26 cellular contexts compared by ENCODE assay signal in genomic region chrX:19565605-19566004, GRCh38. TPM values are rescaled to one million over a fixed set of nuclear protein-coding genes. Genes with fewer than 3 reads are reported as not detected.
A peak's percentile ranks its signal among the peaks of the same experiment; 100 is the strongest.
DNase-seq lines count a peak whose midpoint lies in the region; ATAC-seq and TF ChIP-seq lines count a peak whose summit lies in the region.
"Had no signal": no experiment of that assay in that cellular context is flagged by ENCODE, and none has a peak within 500 bp of the region (broad histone marks: within the 10 kb centered on the region; RNA-seq: fewer than 3 reads in every experiment).

No MANE protein-coding gene starts in this region.

- TF ChIP-seq CTCF in MM.1S (IDR thresholded peaks at IDR 0.05; ENCODE audit: low read length) (no peak), neutrophil (IDR thresholded peaks at IDR 0.05) (no peak)

- no peak overlapping the region for H3K4me3 Mint-ChIP-seq in activated naive CD8-positive, alpha-beta T cell treated with anti-CD3 and anti-CD28 coated beads, Interleukin-2, amount 10 ng/mL, durations not matched to agents 7 days and 5 days
- H3K4me3 Mint-ChIP-seq: CD14-positive monocyte, T-cell had no signal

- no peaks in the 10 kb centered on the region for H3K27me3 Mint-ChIP-seq in activated naive CD8-positive, alpha-beta T cell treated with anti-CD3 and anti-CD28 coated beads, Interleukin-2, amount 10 ng/mL, durations not matched to agents 7 days and 5 days
- H3K27me3 Mint-ChIP-seq: T-cell had no signal

- no peak for DNase-seq in activated naive CD4-positive, alpha-beta T cell treated with anti-CD3 and anti-CD28 coated beads, Interleukin-2, amount 50 U/mL, for 72 hours (ENCODE audit: low spot score in 2 of 2)
- no peak for DNase-seq in activated naive CD4-positive, alpha-beta T cell treated with anti-CD3 and anti-CD28 coated beads, Interleukin-2, amount 50 U/mL, for 16 hours
- DNase-seq in MM.1S (no peak), DMS53 (lab: John Stamatoyannopoulos, UW) (no peak), NCI-H345 treated with DMSO at 0.1 percent for 48 hours (lab: John Stamatoyannopoulos, UW; ENCODE audit: unreplicated experiment) (no peak)
- no peak for DNase-seq in activated naive CD8-positive, alpha-beta T cell treated with anti-CD3 and anti-CD28 coated beads, Interleukin-2, amount 10 ng/mL, durations not matched to agents 7 days and 5 days
- no peak for DNase-seq in stimulated activated CD4-positive, alpha-beta T cell treated with anti-CD3 and anti-CD28 coated beads, Interleukin-15, amount 100 ng/mL, for 24 hours
- DNase-seq: DMS 273 treated with DMSO at 0.1 percent for 48 hours; gastrocnemius medialis; hippocampal formation; KG1; lower lobe of right lung; NCI-H2029; NCI-H226; PC-9; SHP77 treated with DMSO at 0.1 percent for 48 hours; stimulated activated CD4-positive, alpha-beta T cell treated with anti-CD3 and anti-CD28 coated beads, Interleukin-2, amount 100 ng/mL, for 48 hours; stimulated activated naive CD4-positive, alpha-beta T cell; thyroid gland had no signal

- H3K4me1 ChIP-seq in MM.1S (ENCODE audit: low read length): peaks cover 18% of the 10 kb centered on the region
- peaks cover 13 to 17% of the 10 kb centered on the region in 2 experiments for H3K4me1 ChIP-seq in neutrophil (ENCODE audit: control insufficient read depth in 1 of 2, insufficient read depth in 1 of 2, low read depth in 1 of 2, low read length in 1 of 2)
- H3K4me1 ChIP-seq: esophagus muscularis mucosa, thyroid gland had no signal

- no peaks in the 10 kb centered on the region for H3K79me2 ChIP-seq in MM.1S (ENCODE audit: low read length)

- no peak overlapping the region for H2AFZ ChIP-seq in MM.1S (ENCODE audit: low read length)
- H2AFZ ChIP-seq: PC-9 had no signal

- H3K9me2 ChIP-seq in MM.1S (replicated peaks; ENCODE audit: insufficient read depth, low read length): no peaks in the 10 kb centered on the region

- POLR2A ChIA-PET in activated naive CD8-positive, alpha-beta T cell treated with anti-CD3 and anti-CD28 coated beads, Interleukin-2, amount 10 ng/mL, durations not matched to agents 7 days and 5 days (lab: Charles Lee): no interaction called here

- H3K36me3 ChIP-seq in MM.1S (replicated peaks; ENCODE audit: insufficient read depth, low read length) (no peaks in the 10 kb centered on the region), neutrophil (peaks cover 47% of the 10 kb centered on the region)
- H3K36me3 ChIP-seq: esophagus muscularis mucosa, gastrocnemius medialis, thyroid gland had no signal

- peak overlapping the region; percentile 55 to 90 for H3K27ac Mint-ChIP-seq in activated naive CD4-positive, alpha-beta T cell treated with anti-CD3 and anti-CD28 coated beads, Interleukin-2, amount 50 U/mL, for 72 hours
- peak overlapping the region; percentile 81 for H3K27ac Mint-ChIP-seq in activated naive CD8-positive, alpha-beta T cell treated with anti-CD3 and anti-CD28 coated beads, Interleukin-2, amount 10 ng/mL, durations not matched to agents 7 days and 5 days

- H3K9me3 ChIP-seq in MM.1S (replicated peaks; ENCODE audit: insufficient read depth, low read length) (no peaks in the 10 kb centered on the region), neutrophil (no peaks in the 10 kb centered on the region)
- H3K9me3 ChIP-seq: esophagus muscularis mucosa, gastrocnemius medialis, lower lobe of right lung, thyroid gland had no signal

- H3K36me3 Mint-ChIP-seq in activated naive CD4-positive, alpha-beta T cell treated with anti-CD3 and anti-CD28 coated beads, Interleukin-2, amount 50 U/mL, for 72 hours: peaks cover 0 to 15% of the 10 kb centered on the region in 2 donors
- H3K36me3 Mint-ChIP-seq in activated naive CD8-positive, alpha-beta T cell treated with anti-CD3 and anti-CD28 coated beads, Interleukin-2, amount 10 ng/mL, durations not matched to agents 7 days and 5 days: peaks cover 21% of the 10 kb centered on the region

- H3K27me3 ChIP-seq in MM.1S (replicated peaks; ENCODE audit: insufficient read depth, low read length): no peaks in the 10 kb centered on the region
- H3K27me3 ChIP-seq in neutrophil: no peaks in the 10 kb centered on the region
- H3K27me3 ChIP-seq: esophagus muscularis mucosa, gastrocnemius medialis, thyroid gland had no signal

- peaks cover 22% of the 10 kb centered on the region for H3K4me1 Mint-ChIP-seq in activated naive CD8-positive, alpha-beta T cell treated with anti-CD3 and anti-CD28 coated beads, Interleukin-2, amount 10 ng/mL, durations not matched to agents 7 days and 5 days

- H3K9ac ChIP-seq in MM.1S (ENCODE audit: low read length): no peak overlapping the region

- no peaks in the 10 kb centered on the region for H4K20me1 ChIP-seq in MM.1S (ENCODE audit: insufficient read depth, low read length)

- ATAC-seq in activated naive CD4-positive, alpha-beta T cell treated with anti-CD3 and anti-CD28 coated beads, Interleukin-2, amount 50 U/mL, for 72 hours: no peak
- ATAC-seq in activated naive CD8-positive, alpha-beta T cell treated with anti-CD3 and anti-CD28 coated beads, Interleukin-2, amount 10 ng/mL, durations not matched to agents 7 days and 5 days (ENCODE audit: low read depth): no peak
- ATAC-seq: HCT116 had no signal

- H3K9me3 Mint-ChIP-seq in activated naive CD4-positive, alpha-beta T cell treated with anti-CD3 and anti-CD28 coated beads, Interleukin-2, amount 50 U/mL, for 72 hours: no peaks in the 10 kb centered on the region
- no peaks in the 10 kb centered on the region for H3K9me3 Mint-ChIP-seq in activated naive CD8-positive, alpha-beta T cell treated with anti-CD3 and anti-CD28 coated beads, Interleukin-2, amount 10 ng/mL, durations not matched to agents 7 days and 5 days
- H3K9me3 Mint-ChIP-seq: CD14-positive monocyte, T-cell had no signal

- no peak overlapping the region for H3K4me3 ChIP-seq in MM.1S (ENCODE audit: low read length)
- no peak overlapping the region for H3K4me3 ChIP-seq in neutrophil (ENCODE audit: low read depth in 1 of 2, low read length in 1 of 2)
- H3K4me3 ChIP-seq: coronary artery, esophagus muscularis mucosa, gastrocnemius medialis, lower lobe of right lung, PC-9, skin epidermis, thyroid gland had no signal

- no peak overlapping the region; the same call in 1 of the 2 replicates for H3K4me2 ChIP-seq in MM.1S (ENCODE audit: low read depth, low read length)
- H3K4me2 ChIP-seq: PC-9 had no signal

- peaks cover 14% of the 10 kb centered on the region for H3F3A ChIP-seq in MM.1S (ENCODE audit: insufficient read depth, low read length)

- H3K27ac ChIP-seq in MM.1S (ENCODE audit: low read length) (peak overlapping the region; percentile 99; the same call in 1 of the 2 replicates), neutrophil (peak overlapping the region; percentile 67)
- H3K27ac ChIP-seq: coronary artery, esophagus muscularis mucosa, lower lobe of right lung, skin epidermis, thyroid gland had no signal

RNA-seq across cellular contexts. Expression of gene MAP3K15, which starts 50.3 kb away (rescaled TPM):
- total RNA-seq in activated naive CD4-positive, alpha-beta T cell treated with anti-CD3 and anti-CD28 coated beads, Interleukin-2, amount 50 U/mL, for 72 hours: 1 to 10 TPM; 2.4 to 2.5 TPM
- under 1 TPM; 0.30 to 0.43 TPM for total RNA-seq in activated naive CD8-positive, alpha-beta T cell treated with anti-CD3 and anti-CD28 coated beads, Interleukin-2, amount 10 ng/mL, durations not matched to agents 7 days and 5 days
- total RNA-seq: gastrocnemius medialis, PC-9, thyroid gland had no signal
